8 cellular contexts compared by ENCODE assay signal in the genomic region with DNA sequence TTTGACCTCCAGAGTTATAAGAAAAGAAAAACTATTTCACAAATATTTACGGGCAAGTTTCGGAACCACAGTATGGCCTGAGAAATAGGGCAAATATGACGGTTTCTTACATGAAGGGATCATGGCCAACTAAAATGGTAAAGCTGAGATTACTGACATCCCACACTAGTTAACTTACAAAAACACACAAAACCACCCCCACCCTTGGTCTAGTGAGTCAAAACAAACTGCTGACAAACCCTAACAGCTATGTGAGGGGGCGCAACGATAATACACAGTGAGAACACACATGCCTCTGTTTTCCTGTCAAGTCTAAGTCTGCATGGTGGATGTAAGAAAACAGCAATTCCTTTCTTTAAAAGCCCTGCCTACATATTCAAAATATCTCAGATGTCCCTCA. TPM values are rescaled to one million over a fixed set of nuclear protein-coding genes. Genes with fewer than 3 reads are reported as not detected.
A peak's percentile ranks its signal among the peaks of the same experiment; 100 is the strongest.
DNase-seq lines count a peak whose midpoint lies in the region; ATAC-seq and TF ChIP-seq lines count a peak whose summit lies in the region.
"Had no signal": no experiment of that assay in that cellular context is flagged by ENCODE, and none has a peak within 500 bp of the region (broad histone marks: within the 10 kb centered on the region; RNA-seq: fewer than 3 reads in every experiment).

No MANE protein-coding gene starts in this region.

- DNase-seq in activated naive CD8-positive, alpha-beta T cell treated with anti-CD3 and anti-CD28 coated beads, Interleukin-2, amount 10 ng/mL, durations not matched to agents 7 days and 5 days = no peak
- DNase-seq in naive thymus-derived CD8-positive, alpha-beta T cell = no peak
- DNase-seq in putamen (ENCODE audit: low spot score) (no peak), A673 (ENCODE audit: low spot score) (no peak)

- H3K4me3 Mint-ChIP-seq in activated naive CD8-positive, alpha-beta T cell treated with anti-CD3 and anti-CD28 coated beads, Interleukin-2, amount 10 ng/mL, durations not matched to agents 7 days and 5 days = no peak overlapping the region
- peak overlapping the region in 8 of 10 donors; percentile 11 to 75 (median 28) for H3K4me3 Mint-ChIP-seq in naive thymus-derived CD8-positive, alpha-beta T cell

- ATAC-seq in GM18909 (IDR thresholded peaks at IDR 0.05; ENCODE audit: poor library complexity, unreplicated experiment) (peak; percentile 66), HG02884 (IDR thresholded peaks at IDR 0.05; ENCODE audit: unreplicated experiment) (peak; percentile 55), SK-N-SH treated with all-trans-retinoic acid at 6 μM for 48 hours (no peak)
- ATAC-seq in activated naive CD8-positive, alpha-beta T cell treated with anti-CD3 and anti-CD28 coated beads, Interleukin-2, amount 10 ng/mL, durations not matched to agents 7 days and 5 days (ENCODE audit: low read depth) = no peak
- no peak for ATAC-seq in naive thymus-derived CD8-positive, alpha-beta T cell
- ATAC-seq: Panc1 had no signal

- no peaks in the 10 kb centered on the region for H3K9me3 ChIP-seq in A673 (ENCODE audit: low read depth, low read length, poor library complexity, severe bottlenecking)

- H3K27me3 ChIP-seq in A673 (replicated peaks; ENCODE audit: insufficient read depth, low read depth, low read length, poor library complexity) = no peaks in the 10 kb centered on the region

- H3K36me3 ChIP-seq in A673 (ENCODE audit: insufficient read depth, low read length, poor library complexity, severe bottlenecking) = no peaks in the 10 kb centered on the region

- H3K27ac ChIP-seq in A673 (ENCODE audit: low read depth, low read length, poor library complexity, severe bottlenecking) = no peak overlapping the region

- peaks cover 55% of the 10 kb centered on the region for H3K36me3 Mint-ChIP-seq in activated naive CD8-positive, alpha-beta T cell treated with anti-CD3 and anti-CD28 coated beads, Interleukin-2, amount 10 ng/mL, durations not matched to agents 7 days and 5 days
- H3K36me3 Mint-ChIP-seq in naive thymus-derived CD8-positive, alpha-beta T cell = peaks cover 12 to 65% (median 26%) of the 10 kb centered on the region in 3 donors

- H3K27ac Mint-ChIP-seq in activated naive CD8-positive, alpha-beta T cell treated with anti-CD3 and anti-CD28 coated beads, Interleukin-2, amount 10 ng/mL, durations not matched to agents 7 days and 5 days = peak overlapping the region; percentile 32
- H3K27ac Mint-ChIP-seq in naive thymus-derived CD8-positive, alpha-beta T cell = peak overlapping the region in 8 of 10 donors; percentile 0 to 75 (median 56)

- BruUV-seq in A673 (replicated peaks; lab: Mats Ljungman, UMichigan) = no TSS peak

- no peaks in the 10 kb centered on the region for H3K27me3 Mint-ChIP-seq in activated naive CD8-positive, alpha-beta T cell treated with anti-CD3 and anti-CD28 coated beads, Interleukin-2, amount 10 ng/mL, durations not matched to agents 7 days and 5 days
- no peaks in the 10 kb centered on the region for H3K27me3 Mint-ChIP-seq in naive thymus-derived CD8-positive, alpha-beta T cell

- no peaks in the 10 kb centered on the region for H3K9me3 Mint-ChIP-seq in activated naive CD8-positive, alpha-beta T cell treated with anti-CD3 and anti-CD28 coated beads, Interleukin-2, amount 10 ng/mL, durations not matched to agents 7 days and 5 days
- H3K9me3 Mint-ChIP-seq in naive thymus-derived CD8-positive, alpha-beta T cell = no peaks in the 10 kb centered on the region

- peaks cover 54% of the 10 kb centered on the region for H3K4me1 Mint-ChIP-seq in activated naive CD8-positive, alpha-beta T cell treated with anti-CD3 and anti-CD28 coated beads, Interleukin-2, amount 10 ng/mL, durations not matched to agents 7 days and 5 days
- H3K4me1 Mint-ChIP-seq in naive thymus-derived CD8-positive, alpha-beta T cell = peaks cover 27 to 79% (median 73%) of the 10 kb centered on the region in 4 donors

- no peak for TF ChIP-seq CTCF in A673 (conservative IDR thresholded peaks at IDR 0.05; ENCODE audit: low read depth, low read length)

- intact Hi-C loops in A673 (cut with micrococcal nuclease; ENCODE audit: unreplicated experiment) = no loop called here

- POLR2A ChIA-PET in activated naive CD8-positive, alpha-beta T cell treated with anti-CD3 and anti-CD28 coated beads, Interleukin-2, amount 10 ng/mL, durations not matched to agents 7 days and 5 days (lab: Charles Lee) = no interaction called here
- POLR2A ChIA-PET in naive thymus-derived CD8-positive, alpha-beta T cell (lab: Charles Lee) = no interaction called here
- POLR2A ChIA-PET in A673 (lab: Charles Lee; ENCODE audit: low non-redundant PET) = no interaction called here

- CTCF ChIA-PET in A673 (lab: Charles Lee) = no interaction called here

- H3K4me3 ChIP-seq in A673 (ENCODE audit: low read depth, low read length, poor library complexity, severe bottlenecking) = no peak overlapping the region

- peaks cover 14% of the 10 kb centered on the region for H3K4me1 ChIP-seq in A673 (ENCODE audit: insufficient read depth, low read length, poor library complexity, severe bottlenecking)

TF ChIP-seq in SK-N-SH treated with all-trans-retinoic acid at 6 μM for 48 hours, 23 proteins besides CTCF, POLR2A, EP300 and RAD21 (continues in another document):
- TF ChIP-seq ESRRG (CRISPR knock-in tag; IDR thresholded peaks at IDR 0.05) (no peak), PPARA (CRISPR knock-in tag; IDR thresholded peaks at IDR 0.05; ENCODE audit: borderline replicate concordance) (no peak), ZNF8 (CRISPR knock-in tag; IDR thresholded peaks at IDR 0.05) (no peak), CREB5 (CRISPR knock-in tag; IDR thresholded peaks at IDR 0.05; ENCODE audit: low read depth) (no peak), SNAI2 (CRISPR knock-in tag; IDR thresholded peaks at IDR 0.05) (no peak), OSR1 (CRISPR knock-in tag; IDR thresholded peaks at IDR 0.05) (no peak), ZC3H10 (CRISPR knock-in tag; IDR thresholded peaks at IDR 0.05) (no peak), ZFP3 (CRISPR knock-in tag; IDR thresholded peaks at IDR 0.05) (no peak), TSHZ2 (CRISPR knock-in tag; IDR thresholded peaks at IDR 0.05) (no peak), ZFP30 (CRISPR knock-in tag; IDR thresholded peaks at IDR 0.05) (no peak), ARNTL (CRISPR knock-in tag; IDR thresholded peaks at IDR 0.05; ENCODE audit: borderline replicate concordance, low read depth) (no peak), BACH2 (CRISPR knock-in tag; IDR thresholded peaks at IDR 0.05; ENCODE audit: borderline replicate concordance) (no peak), ZNF70 (CRISPR knock-in tag; IDR thresholded peaks at IDR 0.05) (no peak), ZNF565 (CRISPR knock-in tag; conservative IDR thresholded peaks at IDR 0.05; ENCODE audit: low read depth) (no peak), TOX (CRISPR knock-in tag; IDR thresholded peaks at IDR 0.05; ENCODE audit: borderline replicate concordance) (no peak)
- TF ChIP-seq, protein P1, sequence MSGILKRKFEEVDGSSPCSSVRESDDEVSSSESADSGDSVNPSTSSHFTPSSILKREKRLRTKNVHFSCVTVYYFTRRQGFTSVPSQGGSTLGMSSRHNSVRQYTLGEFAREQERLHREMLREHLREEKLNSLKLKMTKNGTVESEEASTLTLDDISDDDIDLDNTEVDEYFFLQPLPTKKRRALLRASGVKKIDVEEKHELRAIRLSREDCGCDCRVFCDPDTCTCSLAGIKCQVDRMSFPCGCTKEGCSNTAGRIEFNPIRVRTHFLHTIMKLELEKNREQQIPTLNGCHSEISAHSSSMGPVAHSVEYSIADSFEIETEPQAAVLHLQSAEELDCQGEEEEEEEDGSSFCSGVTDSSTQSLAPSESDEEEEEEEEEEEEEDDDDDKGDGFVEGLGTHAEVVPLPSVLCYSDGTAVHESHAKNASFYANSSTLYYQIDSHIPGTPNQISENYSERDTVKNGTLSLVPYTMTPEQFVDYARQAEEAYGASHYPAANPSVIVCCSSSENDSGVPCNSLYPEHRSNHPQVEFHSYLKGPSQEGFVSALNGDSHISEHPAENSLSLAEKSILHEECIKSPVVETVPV (CRISPR knock-in tag; IDR thresholded peaks at IDR 0.05) = no peak

RNA-seq across cellular contexts. Expression of gene CBLB, which starts 32.3 kb away (rescaled TPM):
- 100 to 1,000 TPM; 146 to 157 TPM for total RNA-seq in activated naive CD8-positive, alpha-beta T cell treated with anti-CD3 and anti-CD28 coated beads, Interleukin-2, amount 10 ng/mL, durations not matched to agents 7 days and 5 days
- total RNA-seq in naive thymus-derived CD8-positive, alpha-beta T cell = 100 to 1,000 TPM; 106 to 108 TPM
- 10 to 100 TPM; 32.1 to 36.6 (median 34.2) TPM for polyA plus RNA-seq in naive thymus-derived CD8-positive, alpha-beta T cell
- 23.3 and 27.9 TPM in 2 replicates for total RNA-seq in A673 (2021)

Comparison
In these comparisons a context has a peak if more than half of its experiments do, and no peak if none do; other contexts are left out.
1. ATAC-seq: peak in GM18909 (single experiment) and HG02884 (single experiment); none in activated naive CD8-positive, alpha-beta T cell treated with anti-CD3 and anti-CD28 coated beads, Interleukin-2, amount 10 ng/mL, durations not matched to agents 7 days and 5 days (single experiment), naive thymus-derived CD8-positive, alpha-beta T cell (0 of 2) and SK-N-SH treated with all-trans-retinoic acid at 6 μM for 48 hours (single experiment).